1 cellular context compared by ENCODE assay signal in genomic region chr1:44819594-44820327, GRCh38.
TF ChIP-seq lines count a peak whose summit lies in the region.

No MANE protein-coding gene starts in this region.

TF ChIP-seq in HEK293, 187 proteins besides CTCF, POLR2A, EP300 and RAD21 (continued from another document):
- TF ChIP-seq ZNF18 (tag by site-specific recombination; IDR thresholded peaks at IDR 0.05) = peak; percentile 56; the same call in 1 of the 2 replicates
- no peak for TF ChIP-seq ZNF707 (tag by site-specific recombination; IDR thresholded peaks at IDR 0.05)
- no peak for TF ChIP-seq ZNF837 (tag by site-specific recombination; IDR thresholded peaks at IDR 0.05)
- TF ChIP-seq ZNF521 (tag by site-specific recombination; IDR thresholded peaks at IDR 0.05) = no peak
- TF ChIP-seq OSR2 (tag by site-specific recombination; IDR thresholded peaks at IDR 0.05) = no peak
- TF ChIP-seq ZNF133 (tag by site-specific recombination; IDR thresholded peaks at IDR 0.05) = no peak
- 0 out of 2 replicates have a peak, but pooled peaks have one; percentile 33 for TF ChIP-seq ZFP69B (tag by site-specific recombination; IDR thresholded peaks at IDR 0.05)
- no peak for TF ChIP-seq ZNF132 (tag by site-specific recombination; IDR thresholded peaks at IDR 0.05; ENCODE audit: borderline replicate concordance)
- TF ChIP-seq ZNF140 (tag by site-specific recombination; IDR thresholded peaks at IDR 0.05) = no peak
- peak; percentile 96 for TF ChIP-seq ZNF341 (tag by site-specific recombination; IDR thresholded peaks at IDR 0.05; ENCODE audit: low read depth)
- no peak for TF ChIP-seq ZNF548 (tag by site-specific recombination; IDR thresholded peaks at IDR 0.05)
- TF ChIP-seq ZNF76 (tag by site-specific recombination; IDR thresholded peaks at IDR 0.05; ENCODE audit: borderline replicate concordance, low read depth) = peak; percentile 99
- TF ChIP-seq ZNF785 (tag by site-specific recombination; IDR thresholded peaks at IDR 0.05) = no peak
- TF ChIP-seq ZBTB11 (tag by site-specific recombination; conservative IDR thresholded peaks at IDR 0.05; ENCODE audit: low read depth) = peak; percentile 25; the same call in 1 of the 2 replicates
TF ChIP-seq in HEK293: peak in this region for 44.
